In the genomic region with DNA sequence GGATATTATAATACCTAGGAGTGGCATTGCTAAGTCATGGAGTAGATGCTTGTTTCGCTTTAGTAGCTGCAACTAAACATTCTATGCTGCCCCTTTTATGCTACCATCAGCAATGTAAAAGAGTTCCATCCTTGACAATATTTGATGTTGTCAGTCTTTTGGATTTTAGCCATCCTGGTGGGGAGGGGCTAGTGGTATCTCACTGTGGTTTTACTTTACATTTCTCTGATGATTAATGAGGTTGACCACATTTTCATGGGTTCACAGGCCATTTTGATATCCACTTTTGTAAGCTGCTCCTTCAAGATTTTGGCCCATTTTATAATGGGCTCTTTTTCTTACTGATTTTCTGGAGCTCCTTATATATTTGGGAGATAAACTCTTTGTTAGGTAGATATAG, we compare ENCODE assay signal across 1 cellular context.
TF ChIP-seq lines count a peak whose summit lies in the region.

No MANE protein-coding gene starts in this region.

TF ChIP-seq in K562, 482 proteins besides CTCF, POLR2A, EP300 and RAD21 (continued from another document):
- TF ChIP-seq, protein P1, sequence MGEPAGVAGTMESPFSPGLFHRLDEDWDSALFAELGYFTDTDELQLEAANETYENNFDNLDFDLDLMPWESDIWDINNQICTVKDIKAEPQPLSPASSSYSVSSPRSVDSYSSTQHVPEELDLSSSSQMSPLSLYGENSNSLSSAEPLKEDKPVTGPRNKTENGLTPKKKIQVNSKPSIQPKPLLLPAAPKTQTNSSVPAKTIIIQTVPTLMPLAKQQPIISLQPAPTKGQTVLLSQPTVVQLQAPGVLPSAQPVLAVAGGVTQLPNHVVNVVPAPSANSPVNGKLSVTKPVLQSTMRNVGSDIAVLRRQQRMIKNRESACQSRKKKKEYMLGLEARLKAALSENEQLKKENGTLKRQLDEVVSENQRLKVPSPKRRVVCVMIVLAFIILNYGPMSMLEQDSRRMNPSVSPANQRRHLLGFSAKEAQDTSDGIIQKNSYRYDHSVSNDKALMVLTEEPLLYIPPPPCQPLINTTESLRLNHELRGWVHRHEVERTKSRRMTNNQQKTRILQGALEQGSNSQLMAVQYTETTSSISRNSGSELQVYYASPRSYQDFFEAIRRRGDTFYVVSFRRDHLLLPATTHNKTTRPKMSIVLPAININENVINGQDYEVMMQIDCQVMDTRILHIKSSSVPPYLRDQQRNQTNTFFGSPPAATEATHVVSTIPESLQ (CRISPR knock-in tag; IDR thresholded peaks at IDR 0.05), result no peak
- TF ChIP-seq ZNF217 (CRISPR knock-in tag; IDR thresholded peaks at IDR 0.05) (no peak), RBFOX2 (IDR thresholded peaks at IDR 0.05; ENCODE audit: low read depth, low read length) (no peak), STAT5A (IDR thresholded peaks at IDR 0.05; ENCODE audit: borderline replicate concordance, low read length) (no peak), ETV1 (tag; conservative IDR thresholded peaks at IDR 0.05; ENCODE audit: low read depth) (no peak), SAFB2 (IDR thresholded peaks at IDR 0.05; ENCODE audit: borderline replicate concordance, low read depth, low read length, severe bottlenecking) (no peak), MEIS2 (IDR thresholded peaks at IDR 0.05; ENCODE audit: partially characterized antibody) (peak; percentile 60), ZNF79 (CRISPR knock-in tag; IDR thresholded peaks at IDR 0.05; ENCODE audit: low read depth) (no peak), SPI1 (IDR thresholded peaks at IDR 0.05; ENCODE audit: borderline replicate concordance, low read depth, low read length) (no peak)
- TF ChIP-seq, protein P2, sequence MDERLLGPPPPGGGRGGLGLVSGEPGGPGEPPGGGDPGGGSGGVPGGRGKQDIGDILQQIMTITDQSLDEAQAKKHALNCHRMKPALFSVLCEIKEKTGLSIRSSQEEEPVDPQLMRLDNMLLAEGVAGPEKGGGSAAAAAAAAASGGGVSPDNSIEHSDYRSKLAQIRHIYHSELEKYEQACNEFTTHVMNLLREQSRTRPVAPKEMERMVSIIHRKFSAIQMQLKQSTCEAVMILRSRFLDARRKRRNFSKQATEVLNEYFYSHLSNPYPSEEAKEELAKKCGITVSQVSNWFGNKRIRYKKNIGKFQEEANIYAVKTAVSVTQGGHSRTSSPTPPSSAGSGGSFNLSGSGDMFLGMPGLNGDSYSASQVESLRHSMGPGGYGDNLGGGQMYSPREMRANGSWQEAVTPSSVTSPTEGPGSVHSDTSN (CRISPR knock-in tag; IDR thresholded peaks at IDR 0.05; ENCODE audit: low read depth), result no peak
- TF ChIP-seq, protein P2 (tag; conservative IDR thresholded peaks at IDR 0.05; ENCODE audit: low read depth), result peak; percentile 53
- TF ChIP-seq, protein P3, sequence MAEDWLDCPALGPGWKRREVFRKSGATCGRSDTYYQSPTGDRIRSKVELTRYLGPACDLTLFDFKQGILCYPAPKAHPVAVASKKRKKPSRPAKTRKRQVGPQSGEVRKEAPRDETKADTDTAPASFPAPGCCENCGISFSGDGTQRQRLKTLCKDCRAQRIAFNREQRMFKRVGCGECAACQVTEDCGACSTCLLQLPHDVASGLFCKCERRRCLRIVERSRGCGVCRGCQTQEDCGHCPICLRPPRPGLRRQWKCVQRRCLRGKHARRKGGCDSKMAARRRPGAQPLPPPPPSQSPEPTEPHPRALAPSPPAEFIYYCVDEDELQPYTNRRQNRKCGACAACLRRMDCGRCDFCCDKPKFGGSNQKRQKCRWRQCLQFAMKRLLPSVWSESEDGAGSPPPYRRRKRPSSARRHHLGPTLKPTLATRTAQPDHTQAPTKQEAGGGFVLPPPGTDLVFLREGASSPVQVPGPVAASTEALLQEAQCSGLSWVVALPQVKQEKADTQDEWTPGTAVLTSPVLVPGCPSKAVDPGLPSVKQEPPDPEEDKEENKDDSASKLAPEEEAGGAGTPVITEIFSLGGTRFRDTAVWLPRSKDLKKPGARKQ (CRISPR knock-in tag; IDR thresholded peaks at IDR 0.05), result no peak
